Comparison of ENCODE assay signal across 1 cellular context in the genomic region with DNA sequence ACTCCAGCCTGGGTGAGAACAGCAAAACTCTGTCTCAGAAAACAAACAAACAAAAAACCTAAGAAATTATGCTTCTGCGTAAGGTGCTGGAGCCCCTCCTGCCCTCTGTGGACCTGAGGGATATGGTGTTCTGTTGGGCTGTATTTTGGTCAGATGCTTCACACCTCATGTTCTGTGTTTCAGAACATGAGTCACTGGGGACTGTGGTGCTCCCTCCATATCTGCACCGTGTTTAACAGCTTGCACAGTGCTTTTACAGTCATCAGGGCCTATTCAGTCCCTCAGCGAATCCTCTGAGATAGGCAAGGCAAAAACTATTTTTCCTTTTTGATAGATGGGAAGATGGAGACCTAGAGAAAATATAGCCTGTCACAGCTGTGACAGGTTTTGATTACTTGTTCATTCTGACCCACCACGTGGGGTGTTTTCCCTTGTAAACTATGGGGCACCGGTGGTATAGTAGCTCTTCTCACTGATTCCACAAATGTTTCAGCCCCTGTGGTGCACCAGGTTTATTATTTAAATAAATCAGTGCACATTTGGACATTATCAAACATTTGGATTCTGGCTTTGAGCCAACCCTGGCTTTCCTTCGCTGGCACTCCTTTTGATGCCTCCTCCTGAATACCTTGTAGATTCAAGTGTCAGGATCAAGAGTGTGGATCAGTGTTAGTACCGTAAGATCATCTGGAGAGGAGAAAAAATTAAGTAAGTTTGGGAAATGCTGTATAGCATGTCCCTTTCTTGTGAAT.
A peak's percentile ranks its signal among the peaks of the same experiment; 100 is the strongest.
TF ChIP-seq lines count a peak whose summit lies in the region.

No MANE protein-coding gene starts in this region.

TF ChIP-seq in HepG2, 621 proteins besides CTCF, POLR2A, EP300 and RAD21:
- TF ChIP-seq HNF4A (CRISPR knock-in tag; IDR thresholded peaks at IDR 0.05), result no peak
- TF ChIP-seq POLR2G (IDR thresholded peaks at IDR 0.05; ENCODE audit: low read depth, low read length), result peak; percentile 35; the same call in 1 of the 2 replicates
- TF ChIP-seq LCORL (IDR thresholded peaks at IDR 0.05), result peak; percentile 74; the same call in 1 of the 2 replicates
- TF ChIP-seq LCORL (CRISPR knock-in tag; IDR thresholded peaks at IDR 0.05), result no peak
- no peak for TF ChIP-seq ZNF687 (CRISPR knock-in tag; IDR thresholded peaks at IDR 0.05)
